In the genomic region with DNA sequence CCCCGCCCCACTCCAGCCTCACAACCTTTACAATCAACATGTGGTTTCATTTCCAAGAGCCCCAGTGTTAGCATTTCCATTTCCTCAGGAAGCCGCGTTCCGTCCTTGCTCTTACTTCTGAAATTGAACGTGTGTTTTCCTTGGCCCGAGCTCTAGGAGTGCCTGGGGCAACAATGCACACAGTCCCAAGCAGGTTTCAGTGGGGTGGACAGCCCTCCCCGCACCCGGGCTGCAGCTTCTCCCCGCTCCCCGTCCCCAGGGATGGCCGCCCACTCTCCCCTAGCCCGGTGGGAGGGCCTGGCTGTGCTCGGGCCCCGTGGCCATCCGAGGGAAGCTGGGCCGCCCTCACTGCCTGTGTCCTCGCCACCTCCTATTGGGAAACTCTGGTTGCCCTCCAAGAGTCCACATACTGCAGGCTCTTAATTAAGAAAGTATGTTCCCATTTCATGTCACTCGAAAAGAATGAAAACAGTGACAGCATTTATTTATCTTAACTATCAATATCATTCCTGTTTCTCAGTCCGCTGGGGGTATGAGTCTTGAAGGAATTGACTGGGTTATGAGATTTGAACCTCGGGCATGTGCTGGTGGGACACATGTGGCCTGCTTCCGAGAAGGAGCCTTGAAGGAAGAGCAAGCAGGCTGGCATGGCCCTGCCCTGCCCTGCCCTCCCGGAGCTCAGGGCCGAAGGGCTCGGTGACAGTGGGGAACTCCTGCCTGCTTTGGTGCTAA, we compare ENCODE assay signal across 11 cellular contexts.
DNase-seq lines count a peak whose midpoint lies in the region; ATAC-seq, FAIRE-seq and TF ChIP-seq lines count a peak whose summit lies in the region.
"Had no signal": no experiment of that assay in that cellular context is flagged by ENCODE, and none has a peak within 500 bp of the region (broad histone marks: within the 10 kb centered on the region; RNA-seq: fewer than 3 reads in every experiment).

No MANE protein-coding gene starts in this region.

- DNase-seq in Peyer's patch, result peak in 2 of 3 donors; percentile 50 to 60
- DNase-seq in nephron progenitor cell, result no peak
- no peak for DNase-seq in stimulated activated CD4-positive, alpha-beta T cell treated with anti-CD3 and anti-CD28 coated beads, Interleukin-2, amount 100 ng/mL, for 24 hours
- DNase-seq: AML-193, NCI-H2171 had no signal

- no peak overlapping the region for H3K4me3 ChIP-seq in Peyer's patch

- TF ChIP-seq CTCF in Peyer's patch (IDR thresholded peaks at IDR 0.05), result no peak
- TF ChIP-seq CTCF in nephron progenitor cell (IDR thresholded peaks at IDR 0.05), result no peak

- peak overlapping the region; percentile 93 for H3K27ac Mint-ChIP-seq in nephron progenitor cell
- H3K27ac Mint-ChIP-seq: WTC11 had no signal

- H3K27ac ChIP-seq in Peyer's patch, result peak overlapping the region; percentile 41 to 82 (median 74)

- no peaks in the 10 kb centered on the region for H3K9me3 ChIP-seq in Peyer's patch

- no peak for TF ChIP-seq POLR2A in Peyer's patch (IDR thresholded peaks at IDR 0.05)

- peaks cover 80% of the 10 kb centered on the region for H3K4me1 Mint-ChIP-seq in nephron progenitor cell
- H3K4me1 Mint-ChIP-seq: WTC11 had no signal

- peaks cover 0 to 20% (median 17%) of the 10 kb centered on the region in 4 donors for H3K4me1 ChIP-seq in Peyer's patch

- ATAC-seq in esophagus mucosa, result peak; percentile 19
- ATAC-seq in GM21390 (IDR thresholded peaks at IDR 0.05; ENCODE audit: unreplicated experiment), result no peak
- no peak for ATAC-seq in HG03045 (IDR thresholded peaks at IDR 0.05; ENCODE audit: unreplicated experiment)
- no peak for ATAC-seq in GM19023 (IDR thresholded peaks at IDR 0.05; ENCODE audit: unreplicated experiment)
- ATAC-seq: WTC11 had no signal

- peaks cover 3% of the 10 kb centered on the region for H3K27me3 Mint-ChIP-seq in nephron progenitor cell (ENCODE audit: low read depth, poor library complexity)

- H3K27me3 ChIP-seq in Peyer's patch, result no peaks in the 10 kb centered on the region

- H3K36me3 Mint-ChIP-seq in nephron progenitor cell (ENCODE audit: low read depth), result no peaks in the 10 kb centered on the region
- H3K36me3 Mint-ChIP-seq: WTC11 had no signal

- H3K36me3 ChIP-seq in Peyer's patch, result no peaks in the 10 kb centered on the region

- peak; percentile 82 for FAIRE-seq in A204.1 (lab: Jason Lieb, UNC)

- no peaks in the 10 kb centered on the region for H3K9me3 Mint-ChIP-seq in nephron progenitor cell
- H3K9me3 Mint-ChIP-seq: WTC11 had no signal

- H3K4me3 Mint-ChIP-seq in nephron progenitor cell, result no peak overlapping the region
- H3K4me3 Mint-ChIP-seq: WTC11 had no signal

Comparison
In these comparisons a context has a peak if more than half of its experiments do, and no peak if none do; other contexts are left out.
1. DNase-seq: peak in Peyer's patch (2 of 3); none in nephron progenitor cell (single experiment) and stimulated activated CD4-positive, alpha-beta T cell treated with anti-CD3 and anti-CD28 coated beads, Interleukin-2, amount 100 ng/mL, for 24 hours (0 of 2).